8 cellular contexts compared by ENCODE assay signal in the genomic region with DNA sequence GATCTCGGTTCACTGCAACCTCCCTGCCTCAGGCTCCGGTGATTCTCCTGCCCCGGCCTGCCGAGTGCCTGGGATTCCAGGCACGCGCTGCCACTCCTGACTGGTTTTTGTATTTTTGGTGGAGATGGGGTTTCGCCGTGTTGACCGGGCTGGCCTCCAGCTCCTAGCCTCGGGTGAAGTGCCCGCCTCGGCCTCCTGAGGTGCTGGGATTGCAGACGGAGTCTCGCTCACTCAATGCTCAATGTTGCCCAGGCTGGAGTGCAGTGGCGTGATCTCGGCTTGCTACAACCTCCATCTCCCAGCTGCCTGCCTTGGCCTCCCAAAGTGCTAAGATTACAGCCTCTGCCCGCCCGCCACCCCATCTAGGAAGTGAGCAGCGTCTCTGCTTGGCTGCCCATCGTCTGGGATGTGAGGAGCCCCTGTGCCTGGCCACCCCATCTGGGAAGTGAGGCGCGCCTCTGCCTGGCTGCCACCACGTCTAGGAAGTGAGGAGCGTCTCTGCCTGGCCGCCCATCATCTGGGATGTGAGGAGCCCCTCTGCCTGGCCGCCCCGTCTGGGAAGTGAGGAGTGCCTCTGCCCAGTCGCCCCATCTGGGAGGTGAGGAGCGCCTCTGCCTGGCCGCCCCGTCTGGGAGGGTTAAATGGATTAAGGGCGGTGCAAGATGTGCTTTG. TPM values are rescaled to one million over a fixed set of nuclear protein-coding genes. Genes with fewer than 3 reads are reported as not detected.
"Had no signal": no experiment of that assay in that cellular context is flagged by ENCODE, and none has a peak within 500 bp of the region (broad histone marks: within the 10 kb centered on the region; RNA-seq: fewer than 3 reads in every experiment).

No MANE protein-coding gene starts in this region.

RNA-seq across cellular contexts. Expression of gene SLC47A2, which starts 31.3 kb away (rescaled TPM):
- total RNA-seq: OCI-LY7, PC-3, Right ventricle myocardium inferior, Right ventricle myocardium superior, RPMI7951, SJCRH30, SJSA1, SK-MEL-5 had no signal
